14 cellular contexts compared by ENCODE assay signal in the genomic region with DNA sequence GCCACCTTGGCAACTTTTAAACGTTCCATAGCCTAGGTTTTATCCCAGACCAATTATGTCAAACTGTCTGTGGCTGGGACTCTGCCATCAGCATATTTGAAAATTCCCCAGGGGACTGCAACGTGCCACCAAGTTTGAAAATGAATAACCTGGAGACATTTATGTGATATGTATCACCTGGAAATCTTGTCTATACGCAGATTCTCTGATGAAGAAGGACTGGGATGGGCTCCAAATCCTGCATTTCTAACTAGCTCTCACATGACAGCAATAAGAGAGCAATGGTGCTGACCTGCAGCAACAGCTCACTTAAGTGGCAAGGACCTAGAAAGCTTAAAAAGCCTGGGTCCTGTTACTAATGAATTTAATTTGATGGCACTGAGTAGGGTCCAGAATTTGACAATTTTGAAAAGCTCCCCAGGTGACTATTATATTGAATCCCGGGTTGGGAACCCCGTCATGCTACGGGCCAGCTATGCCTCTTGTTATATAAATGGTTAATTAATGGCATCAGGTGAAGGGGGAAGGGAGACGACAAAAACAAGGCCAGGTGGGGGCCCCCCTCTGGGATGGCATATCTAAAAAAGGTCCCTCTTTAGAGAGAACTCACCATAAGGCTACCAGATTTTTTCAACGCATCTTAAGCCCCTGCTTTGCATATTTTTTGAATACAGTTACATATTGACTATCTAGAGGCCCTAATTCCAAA.
A peak's percentile ranks its signal among the peaks of the same experiment; 100 is the strongest.
DNase-seq lines count a peak whose midpoint lies in the region; ATAC-seq lines count a peak whose summit lies in the region.
"Had no signal": no experiment of that assay in that cellular context is flagged by ENCODE, and none has a peak within 500 bp of the region (broad histone marks: within the 10 kb centered on the region; RNA-seq: fewer than 3 reads in every experiment).

No MANE protein-coding gene starts in this region.

- DNase-seq in NCI-H1092 (lab: John Stamatoyannopoulos, UW) (peak; percentile 11), NCI-H1694 treated with DMSO at 0.1 percent for 48 hours (lab: John Stamatoyannopoulos, UW) (peak; percentile 98), NCI-H524 (lab: John Stamatoyannopoulos, UW) (peak; percentile 87 to 97), cerebellum (ENCODE audit: low spot score) (peak; percentile 60), left lobe of liver (ENCODE audit: low spot score) (no peak), inferior parietal cortex (ENCODE audit: extremely low spot score) (no peak)
- DNase-seq: Calu3; CD4-positive, alpha-beta memory T cell; NCI-H1436 treated with DMSO at 0.1 percent for 48 hours; NK-92 treated with Interleukin-12 subunit alpha and Interleukin-12 subunit beta, amount 100 ng/mL, for 24 hours; Right ventricle myocardium superior; SW 1271; T-helper 2 cell had no signal

- no peak for ATAC-seq in left lobe of liver
- no peak for ATAC-seq in GM21737 (IDR thresholded peaks at IDR 0.05; ENCODE audit: unreplicated experiment)

Comparison
In these comparisons a context has a peak if more than half of its experiments do, and no peak if none do; other contexts are left out.
1. DNase-seq: peak in NCI-H1092 (single experiment), NCI-H1694 treated with DMSO at 0.1 percent for 48 hours (single experiment), NCI-H524 (2 of 2) and cerebellum (single experiment); none in left lobe of liver (single experiment) and inferior parietal cortex (single experiment).